2 cellular contexts compared by ENCODE assay signal in the genomic region with DNA sequence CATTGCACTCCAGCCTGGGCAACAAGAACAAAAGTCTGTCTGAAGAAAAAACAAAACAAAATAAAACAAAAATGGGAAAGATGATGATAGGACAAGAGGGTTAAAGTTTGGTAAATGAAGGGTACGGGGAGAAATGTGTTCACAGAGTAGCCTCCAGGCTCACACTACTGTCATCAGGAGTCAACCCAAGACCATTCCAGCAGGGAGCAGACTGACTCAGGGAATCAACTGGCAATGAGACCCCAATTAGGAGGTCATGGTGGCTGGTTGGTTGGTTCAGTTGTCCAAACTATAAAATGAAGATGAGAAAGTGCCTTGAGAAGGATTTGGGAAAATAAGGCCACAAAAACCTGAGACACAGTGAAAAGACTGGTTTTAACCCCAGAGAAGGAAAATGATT.
TF ChIP-seq lines count a peak whose summit lies in the region.

No MANE protein-coding gene starts in this region.

TF ChIP-seq in HCT116, 20 proteins besides CTCF, POLR2A, EP300 and RAD21:
- TF ChIP-seq SIN3A (IDR thresholded peaks at IDR 0.05; ENCODE audit: low read depth) (no peak), SRF (IDR thresholded peaks at IDR 0.05; ENCODE audit: low read depth) (no peak), ZNF274 (IDR thresholded peaks at IDR 0.05; ENCODE audit: low read depth, low read length) (no peak), CEBPB (IDR thresholded peaks at IDR 0.05; ENCODE audit: low read depth) (no peak), POLR2AphosphoS5 (IDR thresholded peaks at IDR 0.05; ENCODE audit: low read depth, low read length) (no peak), JUND (IDR thresholded peaks at IDR 0.05) (no peak), YY1 (IDR thresholded peaks at IDR 0.05; ENCODE audit: extremely low read depth, insufficient replicate concordance, low read depth, low read length) (no peak), TCF7L2 (IDR thresholded peaks at IDR 0.05; ENCODE audit: borderline replicate concordance, extremely low read depth, insufficient read depth, insufficient read length) (no peak), FOSL1 (IDR thresholded peaks at IDR 0.05; ENCODE audit: low read depth) (no peak), ZFX (IDR thresholded peaks at IDR 0.05) (no peak), SP1 (IDR thresholded peaks at IDR 0.05; ENCODE audit: low read depth) (no peak), EGR1 (IDR thresholded peaks at IDR 0.05; ENCODE audit: low read depth) (no peak), EZH2phosphoT487 (IDR thresholded peaks at IDR 0.05; ENCODE audit: borderline replicate concordance) (no peak)
- TF ChIP-seq, protein P1, sequence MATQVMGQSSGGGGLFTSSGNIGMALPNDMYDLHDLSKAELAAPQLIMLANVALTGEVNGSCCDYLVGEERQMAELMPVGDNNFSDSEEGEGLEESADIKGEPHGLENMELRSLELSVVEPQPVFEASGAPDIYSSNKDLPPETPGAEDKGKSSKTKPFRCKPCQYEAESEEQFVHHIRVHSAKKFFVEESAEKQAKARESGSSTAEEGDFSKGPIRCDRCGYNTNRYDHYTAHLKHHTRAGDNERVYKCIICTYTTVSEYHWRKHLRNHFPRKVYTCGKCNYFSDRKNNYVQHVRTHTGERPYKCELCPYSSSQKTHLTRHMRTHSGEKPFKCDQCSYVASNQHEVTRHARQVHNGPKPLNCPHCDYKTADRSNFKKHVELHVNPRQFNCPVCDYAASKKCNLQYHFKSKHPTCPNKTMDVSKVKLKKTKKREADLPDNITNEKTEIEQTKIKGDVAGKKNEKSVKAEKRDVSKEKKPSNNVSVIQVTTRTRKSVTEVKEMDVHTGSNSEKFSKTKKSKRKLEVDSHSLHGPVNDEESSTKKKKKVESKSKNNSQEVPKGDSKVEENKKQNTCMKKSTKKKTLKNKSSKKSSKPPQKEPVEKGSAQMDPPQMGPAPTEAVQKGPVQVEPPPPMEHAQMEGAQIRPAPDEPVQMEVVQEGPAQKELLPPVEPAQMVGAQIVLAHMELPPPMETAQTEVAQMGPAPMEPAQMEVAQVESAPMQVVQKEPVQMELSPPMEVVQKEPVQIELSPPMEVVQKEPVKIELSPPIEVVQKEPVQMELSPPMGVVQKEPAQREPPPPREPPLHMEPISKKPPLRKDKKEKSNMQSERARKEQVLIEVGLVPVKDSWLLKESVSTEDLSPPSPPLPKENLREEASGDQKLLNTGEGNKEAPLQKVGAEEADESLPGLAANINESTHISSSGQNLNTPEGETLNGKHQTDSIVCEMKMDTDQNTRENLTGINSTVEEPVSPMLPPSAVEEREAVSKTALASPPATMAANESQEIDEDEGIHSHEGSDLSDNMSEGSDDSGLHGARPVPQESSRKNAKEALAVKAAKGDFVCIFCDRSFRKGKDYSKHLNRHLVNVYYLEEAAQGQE (IDR thresholded peaks at IDR 0.05; ENCODE audit: low read depth) = no peak
- TF ChIP-seq, protein P2, sequence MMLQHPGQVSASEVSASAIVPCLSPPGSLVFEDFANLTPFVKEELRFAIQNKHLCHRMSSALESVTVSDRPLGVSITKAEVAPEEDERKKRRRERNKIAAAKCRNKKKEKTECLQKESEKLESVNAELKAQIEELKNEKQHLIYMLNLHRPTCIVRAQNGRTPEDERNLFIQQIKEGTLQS (IDR thresholded peaks at IDR 0.05) = no peak
- TF ChIP-seq, protein P3, sequence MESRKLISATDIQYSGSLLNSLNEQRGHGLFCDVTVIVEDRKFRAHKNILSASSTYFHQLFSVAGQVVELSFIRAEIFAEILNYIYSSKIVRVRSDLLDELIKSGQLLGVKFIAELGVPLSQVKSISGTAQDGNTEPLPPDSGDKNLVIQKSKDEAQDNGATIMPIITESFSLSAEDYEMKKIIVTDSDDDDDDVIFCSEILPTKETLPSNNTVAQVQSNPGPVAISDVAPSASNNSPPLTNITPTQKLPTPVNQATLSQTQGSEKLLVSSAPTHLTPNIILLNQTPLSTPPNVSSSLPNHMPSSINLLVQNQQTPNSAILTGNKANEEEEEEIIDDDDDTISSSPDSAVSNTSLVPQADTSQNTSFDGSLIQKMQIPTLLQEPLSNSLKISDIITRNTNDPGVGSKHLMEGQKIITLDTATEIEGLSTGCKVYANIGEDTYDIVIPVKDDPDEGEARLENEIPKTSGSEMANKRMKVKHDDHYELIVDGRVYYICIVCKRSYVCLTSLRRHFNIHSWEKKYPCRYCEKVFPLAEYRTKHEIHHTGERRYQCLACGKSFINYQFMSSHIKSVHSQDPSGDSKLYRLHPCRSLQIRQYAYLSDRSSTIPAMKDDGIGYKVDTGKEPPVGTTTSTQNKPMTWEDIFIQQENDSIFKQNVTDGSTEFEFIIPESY (IDR thresholded peaks at IDR 0.05; ENCODE audit: extremely low read depth, insufficient replicate concordance, low read length) = no peak
- TF ChIP-seq, protein P4, sequence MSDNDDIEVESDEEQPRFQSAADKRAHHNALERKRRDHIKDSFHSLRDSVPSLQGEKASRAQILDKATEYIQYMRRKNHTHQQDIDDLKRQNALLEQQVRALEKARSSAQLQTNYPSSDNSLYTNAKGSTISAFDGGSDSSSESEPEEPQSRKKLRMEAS (IDR thresholded peaks at IDR 0.05) = no peak
TF ChIP-seq in HCT116: peak in this region for 0.

TF ChIP-seq in H1, 55 proteins besides CTCF, POLR2A, EP300 and RAD21:
- TF ChIP-seq RFX5 (IDR thresholded peaks at IDR 0.05; ENCODE audit: borderline replicate concordance, low read depth, low read length) = no peak
- TF ChIP-seq FOSL1 (IDR thresholded peaks at IDR 0.05; ENCODE audit: insufficient read depth, low read depth, low read length) = no peak
- no peak for TF ChIP-seq TEAD4 (IDR thresholded peaks at IDR 0.05; ENCODE audit: low read depth, low read length)
- no peak for TF ChIP-seq USF2 (IDR thresholded peaks at IDR 0.05; ENCODE audit: low read length)
- no peak for TF ChIP-seq CEBPB (IDR thresholded peaks at IDR 0.05; ENCODE audit: low read depth, low read length)
- no peak for TF ChIP-seq POU5F1 (IDR thresholded peaks at IDR 0.05; ENCODE audit: low read depth, low read length)
- no peak for TF ChIP-seq SAP30 (IDR thresholded peaks at IDR 0.05; ENCODE audit: insufficient read depth, insufficient replicate concordance, low read length)
- TF ChIP-seq, protein P2 (IDR thresholded peaks at IDR 0.05; ENCODE audit: insufficient read depth, low read depth, low read length) = no peak
- TF ChIP-seq, protein P5, sequence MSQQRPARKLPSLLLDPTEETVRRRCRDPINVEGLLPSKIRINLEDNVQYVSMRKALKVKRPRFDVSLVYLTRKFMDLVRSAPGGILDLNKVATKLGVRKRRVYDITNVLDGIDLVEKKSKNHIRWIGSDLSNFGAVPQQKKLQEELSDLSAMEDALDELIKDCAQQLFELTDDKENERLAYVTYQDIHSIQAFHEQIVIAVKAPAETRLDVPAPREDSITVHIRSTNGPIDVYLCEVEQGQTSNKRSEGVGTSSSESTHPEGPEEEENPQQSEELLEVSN (IDR thresholded peaks at IDR 0.05) = no peak
- TF ChIP-seq KDM1A (IDR thresholded peaks at IDR 0.05; ENCODE audit: borderline replicate concordance, low read length) = no peak
- TF ChIP-seq HDAC6 (IDR thresholded peaks at IDR 0.05; ENCODE audit: low read depth, low read length) = no peak
- no peak for TF ChIP-seq POLR2AphosphoS5 (IDR thresholded peaks at IDR 0.05; ENCODE audit: low read depth, low read length)
- TF ChIP-seq, protein P6, sequence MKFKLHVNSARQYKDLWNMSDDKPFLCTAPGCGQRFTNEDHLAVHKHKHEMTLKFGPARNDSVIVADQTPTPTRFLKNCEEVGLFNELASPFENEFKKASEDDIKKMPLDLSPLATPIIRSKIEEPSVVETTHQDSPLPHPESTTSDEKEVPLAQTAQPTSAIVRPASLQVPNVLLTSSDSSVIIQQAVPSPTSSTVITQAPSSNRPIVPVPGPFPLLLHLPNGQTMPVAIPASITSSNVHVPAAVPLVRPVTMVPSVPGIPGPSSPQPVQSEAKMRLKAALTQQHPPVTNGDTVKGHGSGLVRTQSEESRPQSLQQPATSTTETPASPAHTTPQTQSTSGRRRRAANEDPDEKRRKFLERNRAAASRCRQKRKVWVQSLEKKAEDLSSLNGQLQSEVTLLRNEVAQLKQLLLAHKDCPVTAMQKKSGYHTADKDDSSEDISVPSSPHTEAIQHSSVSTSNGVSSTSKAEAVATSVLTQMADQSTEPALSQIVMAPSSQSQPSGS (IDR thresholded peaks at IDR 0.05; ENCODE audit: low read length) = no peak
TF ChIP-seq in H1: peak in this region for 0.
